ENCODE assay signal across 8 cellular contexts in the genomic region with DNA sequence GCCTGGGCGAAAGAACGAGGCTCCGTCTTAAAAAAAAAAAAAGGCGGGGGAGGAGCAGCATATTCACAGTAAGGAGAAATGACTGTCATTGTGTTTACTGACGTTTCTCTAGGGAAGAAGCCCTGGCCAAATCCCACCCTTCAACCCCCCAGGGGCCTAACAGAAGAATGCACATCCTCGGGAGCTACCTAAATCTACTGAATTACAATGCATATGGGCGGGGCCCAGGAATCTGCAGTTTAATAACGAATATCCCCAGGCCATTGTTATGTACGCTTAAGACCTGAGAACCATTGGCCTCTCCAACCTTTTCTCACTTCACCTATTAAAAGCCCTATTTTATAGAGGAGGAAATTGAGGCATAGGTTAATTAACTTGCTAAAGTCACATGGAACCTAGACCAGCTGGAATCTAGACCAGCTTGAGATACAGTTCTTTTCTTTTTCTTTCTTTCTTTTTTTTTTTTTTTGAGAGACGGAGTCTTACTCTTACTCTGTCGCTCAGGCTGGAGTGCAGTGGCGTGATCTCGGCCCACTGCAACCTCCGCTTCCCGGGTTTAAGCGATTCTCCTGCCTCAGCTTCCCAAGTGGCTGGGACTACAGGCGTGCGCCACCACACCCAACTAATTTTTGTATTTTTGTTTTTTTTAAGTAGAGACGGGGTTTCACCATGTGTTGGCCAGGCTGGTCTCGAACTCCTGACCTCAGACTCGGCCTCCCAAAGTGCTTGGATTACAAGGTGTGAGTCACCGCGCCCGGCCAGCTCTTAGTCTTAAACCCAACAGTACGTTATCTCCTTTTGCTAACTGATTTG. TPM values are rescaled to one million over a fixed set of nuclear protein-coding genes. Genes with fewer than 3 reads are reported as not detected.
DNase-seq lines count a peak whose midpoint lies in the region; ATAC-seq and TF ChIP-seq lines count a peak whose summit lies in the region.

No MANE protein-coding gene starts in this region.

- TF ChIP-seq POLR2A in esophagus muscularis mucosa (IDR thresholded peaks at IDR 0.05; ENCODE audit: low read depth) (no peak), prostate gland (IDR thresholded peaks at IDR 0.05) (no peak)

- H3K9me3 ChIP-seq in DND-41 (ENCODE audit: insufficient read depth, low read length, severe bottlenecking), result no peaks in the 10 kb centered on the region
- H3K9me3 ChIP-seq in PC-9 (ENCODE audit: insufficient read depth, low read depth), result no peaks in the 10 kb centered on the region
- no peaks in the 10 kb centered on the region for H3K9me3 ChIP-seq in esophagus muscularis mucosa
- H3K9me3 ChIP-seq in prostate gland, result no peaks in the 10 kb centered on the region

- POLR2A ChIA-PET in PC-9 (lab: Charles Lee; ENCODE audit: unreplicated experiment), result no interaction called here

- H3K27ac ChIP-seq in DND-41 (ENCODE audit: low read length) (peak overlapping the region; percentile 91), PC-9 (peak overlapping the region; percentile 80), esophagus muscularis mucosa (replicated peaks in 1 of 4) (peak overlapping the region; percentile 86 to 93 (median 92)), prostate gland (peak overlapping the region; percentile 94 to 96)

- no peak for TF ChIP-seq CTCF in DND-41 (IDR thresholded peaks at IDR 0.05; ENCODE audit: borderline replicate concordance, extremely low read depth, low read length, poor library complexity, severe bottlenecking)
- no peak for TF ChIP-seq CTCF in PC-9 (conservative IDR thresholded peaks at IDR 0.05)
- TF ChIP-seq CTCF in esophagus muscularis mucosa (IDR thresholded peaks at IDR 0.05), result no peak
- no peak for TF ChIP-seq CTCF in prostate gland (IDR thresholded peaks at IDR 0.05)

- DNase-seq in DND-41 (no peak), PC-9 (no peak), esophagus muscularis mucosa (ENCODE audit: extremely low spot score) (no peak), prostate gland (ENCODE audit: low spot score) (no peak), kidney tubule cell (ENCODE audit: low spot score) (no peak)
- DNase-seq in activated CD4-positive, CD25-positive, alpha-beta regulatory T cell treated with anti-CD3 and anti-CD28 coated beads, Interleukin-2, amount 50 U/mL, for 72 hours, result no peak
- DNase-seq in activated CD4-positive, alpha-beta T cell treated with anti-CD3 and anti-CD28 coated beads for 1 hour, result no peak

- no peaks in the 10 kb centered on the region for H3F3A ChIP-seq in PC-9 (ENCODE audit: insufficient read depth, low read depth)

- intact Hi-C loops in PC-9 (cut with micrococcal nuclease; ENCODE audit: unreplicated experiment) (loop anchor here (1.0 kb wide), 1 partner anchor 120 kb away; the partner anchor contains the start of gene NMI), esophagus muscularis mucosa (cut with DNase I) (no loop called here), prostate gland (cut with DNase I) (no loop called here)

- H3K9me2 ChIP-seq in PC-9 (ENCODE audit: insufficient read depth), result no peaks in the 10 kb centered on the region

- H3K27me3 ChIP-seq in DND-41 (ENCODE audit: insufficient read depth, low read length, poor library complexity) (no peaks in the 10 kb centered on the region), PC-9 (ENCODE audit: insufficient read depth, low read depth) (no peaks in the 10 kb centered on the region), esophagus muscularis mucosa (no peaks in the 10 kb centered on the region), prostate gland (replicated peaks; ENCODE audit: insufficient read depth) (no peaks in the 10 kb centered on the region)

- peak overlapping the region; percentile 98 to 99; a peak in 3 of 4 replicates for H3K4me3 ChIP-seq in DND-41 (ENCODE audit: low read depth in 1 of 2, low read length in 2 of 2)
- peak overlapping the region; percentile 81; the same call in 1 of the 2 replicates for H3K4me3 ChIP-seq in PC-9
- H3K4me3 ChIP-seq in esophagus muscularis mucosa, result peak overlapping the region; percentile 83 to 96 (median 88)
- H3K4me3 ChIP-seq in prostate gland, result peak overlapping the region in 1 of 2 donors; percentile 96

- H2AFZ ChIP-seq in DND-41 (ENCODE audit: low read depth, low read length) (peak overlapping the region; percentile 98), PC-9 (peak overlapping the region; percentile 76; the same call in 1 of the 2 replicates)

- peaks cover 24% of the 10 kb centered on the region for H4K20me1 ChIP-seq in DND-41 (ENCODE audit: insufficient read depth, low read length)
- H4K20me1 ChIP-seq in PC-9 (ENCODE audit: insufficient read depth), result peaks cover 6% of the 10 kb centered on the region

- CTCF ChIA-PET in PC-9 (lab: Charles Lee), result interaction anchor here (0.7 kb wide), 1 partner anchor 45 kb away, joined by 3 read pairs; no protein-coding TSS in a partner anchor

- H3K4me2 ChIP-seq in DND-41 (ENCODE audit: insufficient read depth, low read length) (peak overlapping the region; percentile 70), PC-9 (peak overlapping the region; percentile 26)

- no peak for TF ChIP-seq EP300 in esophagus muscularis mucosa (IDR thresholded peaks at IDR 0.05)

- H3K79me2 ChIP-seq in DND-41 (ENCODE audit: insufficient read depth, low read length), result peaks cover 47% of the 10 kb centered on the region
- peaks cover 41% of the 10 kb centered on the region for H3K79me2 ChIP-seq in PC-9 (ENCODE audit: low read depth)

- WGBS in esophagus muscularis mucosa, result 85% methylated on average over 25 of the region's 25 CpGs
- WGBS in prostate gland, result 86% methylated on average over 25 of the region's 25 CpGs

- peaks cover 30% of the 10 kb centered on the region for H3K36me3 ChIP-seq in DND-41 (ENCODE audit: insufficient read depth, low read length)
- H3K36me3 ChIP-seq in PC-9 (ENCODE audit: low read depth), result peaks cover 12% of the 10 kb centered on the region; the same call in 1 of the 2 replicates
- H3K36me3 ChIP-seq in esophagus muscularis mucosa, result peaks cover 8 to 22% (median 15%) of the 10 kb centered on the region in 4 donors
- no peaks in the 10 kb centered on the region for H3K36me3 ChIP-seq in prostate gland

- ATAC-seq in DND-41 (ENCODE audit: insufficient read depth, low read depth) (no peak), HG03280 (IDR thresholded peaks at IDR 0.05; ENCODE audit: unreplicated experiment) (no peak)

- H3K9ac ChIP-seq in DND-41 (ENCODE audit: low read depth, low read length), result peak overlapping the region; percentile 94

- BruUV-seq in PC-9 (replicated peaks; lab: Mats Ljungman, UMichigan), result no TSS peak

- peaks cover 38% of the 10 kb centered on the region for H3K4me1 ChIP-seq in DND-41 (ENCODE audit: insufficient read depth, low read length)
- H3K4me1 ChIP-seq in PC-9 (replicated peaks; ENCODE audit: insufficient read depth), result peaks cover 9% of the 10 kb centered on the region; the same call in 1 of the 2 replicates
- H3K4me1 ChIP-seq in esophagus muscularis mucosa, result peaks cover 13 to 24% (median 19%) of the 10 kb centered on the region in 4 donors
- H3K4me1 ChIP-seq in prostate gland (replicated peaks), result no peaks in the 10 kb centered on the region

RNA-seq across cellular contexts. Expression of gene RIF1, which starts 0.7 kb away (rescaled TPM):
- total RNA-seq in PC-9 (2021), result 39.4 and 47.2 TPM in 2 replicates
- 10 to 100 TPM; 25.3 to 31.0 (median 28.9) TPM for total RNA-seq in esophagus muscularis mucosa
- 10 to 100 TPM; 28.1 to 38.2 TPM for total RNA-seq in prostate gland

RNA-seq across cellular contexts. Expression of gene TNFAIP6, which starts 51.6 kb away (rescaled TPM):
- total RNA-seq in PC-9 (2021) (not detected in 2 replicates), esophagus muscularis mucosa (10 to 100 TPM in 1 of 4 donors, 1 to 10 TPM in 3; 3.5 to 13.3 (median 5.8) TPM), prostate gland (under 1 TPM in 1 of 2 donors, not detected in 1; 0.51 TPM)
